8 cellular contexts compared by ENCODE assay signal in genomic region chr2:101330253-101330921, GRCh38. TPM values are rescaled to one million over a fixed set of nuclear protein-coding genes. Genes with fewer than 3 reads are reported as not detected.
DNase-seq lines count a peak whose midpoint lies in the region; ATAC-seq, FAIRE-seq and TF ChIP-seq lines count a peak whose summit lies in the region.

No MANE protein-coding gene starts in this region.

- WGBS in HUES64: 37% methylated on average over 12 of the region's 12 CpGs
- WGBS in small intestine, 3 donors: 17 to 47% (median 35%) methylated on average over 12 of the region's 12 CpGs

- FAIRE-seq in small intestine (lab: Jason Lieb, UNC): no peak

- H3K27me3 ChIP-seq in HUES64 (ENCODE audit: insufficient read depth, low read length) (no peaks in the 10 kb centered on the region), small intestine (ENCODE audit: control insufficient read depth in 2 of 2, insufficient read depth in 2 of 2, low read length in 2 of 2) (no peaks in the 10 kb centered on the region)

- H3K4me3 ChIP-seq in HUES64 (ENCODE audit: low read length) (no peak overlapping the region), small intestine (ENCODE audit: low read depth in 1 of 2, low read length in 2 of 2) (no peak overlapping the region)

- TF ChIP-seq POLR2A in erythroblast (IDR thresholded peaks at IDR 0.05; ENCODE audit: low read length): no peak

- H3K9ac ChIP-seq in HUES64 (ENCODE audit: low read depth, low read length): peak overlapping the region; percentile 6; the same call in 1 of the 2 replicates

- H3K27ac ChIP-seq in HUES64 (ENCODE audit: low read depth, low read length) (peak overlapping the region; percentile 41; the same call in 1 of the 2 replicates), small intestine (ENCODE audit: low read depth in 1 of 2, low read length in 1 of 2) (peak overlapping the region in 1 of 2 donors; percentile 83)

- H3K9me3 ChIP-seq in HUES64 (ENCODE audit: insufficient read depth, low read depth, low read length) (peaks cover 8% of the 10 kb centered on the region; the same call in 1 of the 2 replicates), small intestine (ENCODE audit: control insufficient read depth, low read depth) (no peaks in the 10 kb centered on the region)

- H3K4me1 ChIP-seq in HUES64 (ENCODE audit: insufficient read depth, low read length) (peaks cover 32% of the 10 kb centered on the region), small intestine (ENCODE audit: control insufficient read depth in 2 of 2, insufficient read depth in 1 of 2, low read depth in 1 of 2, low read length in 1 of 2) (peaks cover 2 to 23% of the 10 kb centered on the region in 2 donors)

- ATAC-seq in HG03097 (IDR thresholded peaks at IDR 0.05; ENCODE audit: low FRiP score, unreplicated experiment) (no peak), HG03342 (IDR thresholded peaks at IDR 0.05; ENCODE audit: unreplicated experiment) (no peak), HG03045 (IDR thresholded peaks at IDR 0.05; ENCODE audit: unreplicated experiment) (no peak)

- no peaks in the 10 kb centered on the region for H3K36me3 ChIP-seq in HUES64 (ENCODE audit: insufficient read depth, low read length)
- no peaks in the 10 kb centered on the region for H3K36me3 ChIP-seq in small intestine (ENCODE audit: control insufficient read depth in 2 of 2, insufficient read depth in 2 of 2, low read length in 2 of 2)

- peak; percentile 55 for DNase-seq in activated naive CD4-positive, alpha-beta T cell treated with Interleukin-2 at 50 U/mL for 16 hours
- DNase-seq in hippocampal formation (lab: John Stamatoyannopoulos, UW) (peak; percentile 62 to 75), small intestine (peak; percentile 79), erythroblast (lab: John Stamatoyannopoulos, UW) (no peak)

RNA-seq across cellular contexts. Expression of gene RNF149, which starts 21.9 kb away (rescaled TPM):
- 14.5 TPM for polyA plus RNA-seq in HUES64 (2013, experiment 1 of 2)
- polyA plus RNA-seq in HUES64 (2013, experiment 2 of 2): 16.4 TPM
- polyA plus RNA-seq in small intestine: 10 to 100 TPM; 23.0 to 32.7 (median 24.4) TPM

RNA-seq across cellular contexts. Expression of gene CREG2, which starts 56.9 kb away (rescaled TPM):
- 0.60 TPM for polyA plus RNA-seq in HUES64 (2013, experiment 1 of 2)
- 0.51 TPM for polyA plus RNA-seq in HUES64 (2013, experiment 2 of 2)
- polyA plus RNA-seq in small intestine: under 1 TPM in 2 of 3 donors, not detected in 1; under 0.01 to 0.24 TPM

Comparison
In these comparisons a context has a peak if more than half of its experiments do, and no peak if none do; other contexts are left out.
1. DNase-seq: peak in activated naive CD4-positive, alpha-beta T cell treated with Interleukin-2 at 50 U/mL for 16 hours (single experiment), hippocampal formation (2 of 2) and small intestine (single experiment); none in erythroblast (0 of 2).